10 cellular contexts compared by ENCODE assay signal in genomic region chr2:182066439-182067061, GRCh38.
DNase-seq lines count a peak whose midpoint lies in the region; ATAC-seq and TF ChIP-seq lines count a peak whose summit lies in the region.
"Had no signal": no experiment of that assay in that cellular context is flagged by ENCODE, and none has a peak within 500 bp of the region (broad histone marks: within the 10 kb centered on the region; RNA-seq: fewer than 3 reads in every experiment).

No MANE protein-coding gene starts in this region.

- TF ChIP-seq CTCF in GM23338 (conservative IDR thresholded peaks at IDR 0.05; ENCODE audit: low read depth in 2 of 2) (no peak), RWPE2 (IDR thresholded peaks at IDR 0.05; ENCODE audit: poor library complexity, severe bottlenecking) (no peak), smooth muscle cell (IDR thresholded peaks at IDR 0.05; ENCODE audit: borderline replicate concordance, insufficient read depth, poor library complexity, severe bottlenecking) (no peak)

- H3F3A ChIP-seq in GM23338 (replicated peaks; ENCODE audit: low read depth): no peaks in the 10 kb centered on the region
- peaks cover 7% of the 10 kb centered on the region for H3F3A ChIP-seq in smooth muscle cell (ENCODE audit: low read depth)

- no peak overlapping the region for H3K4me2 ChIP-seq in GM23338
- peak overlapping the region; percentile 62 for H3K4me2 ChIP-seq in smooth muscle cell

- H3K36me3 ChIP-seq in GM23338 (ENCODE audit: insufficient read depth) (no peaks in the 10 kb centered on the region), RWPE2 (ENCODE audit: low read depth) (no peaks in the 10 kb centered on the region), smooth muscle cell (ENCODE audit: low read depth) (no peaks in the 10 kb centered on the region)
- no peaks in the 10 kb centered on the region for H3K36me3 ChIP-seq in effector memory CD4-positive, alpha-beta T cell (ENCODE audit: control insufficient read depth, insufficient read depth, low read length)

- no peak overlapping the region for H3K9ac ChIP-seq in smooth muscle cell (ENCODE audit: low read depth)

- H3K4me1 ChIP-seq in GM23338 (ENCODE audit: insufficient read depth) (peaks cover 10% of the 10 kb centered on the region; the same call in 1 of the 2 replicates), RWPE2 (ENCODE audit: insufficient read depth, poor library complexity, severe bottlenecking) (peaks cover 29% of the 10 kb centered on the region), smooth muscle cell (ENCODE audit: low read depth) (peaks cover 22% of the 10 kb centered on the region)
- no peaks in the 10 kb centered on the region for H3K4me1 ChIP-seq in effector memory CD4-positive, alpha-beta T cell (ENCODE audit: control insufficient read depth, insufficient read depth, low read length, poor library complexity, severe bottlenecking)

- ATAC-seq in GM23338 (no peak), RWPE2 (ENCODE audit: low read depth) (peak; percentile 91), HG03460 (IDR thresholded peaks at IDR 0.05; ENCODE audit: unreplicated experiment) (no peak)

- H3K79me2 ChIP-seq in GM23338 (replicated peaks; ENCODE audit: insufficient read depth) (no peaks in the 10 kb centered on the region), smooth muscle cell (ENCODE audit: low read depth) (no peaks in the 10 kb centered on the region)

- no peaks in the 10 kb centered on the region for H3K9me2 ChIP-seq in GM23338 (ENCODE audit: insufficient read depth)

- DNase-seq in GM23338 (ENCODE audit: low spot score) (no peak), RWPE2 (ENCODE audit: low spot score) (no peak), fibroblast of peridontal ligament (ENCODE audit: extremely low read depth) (peak; percentile 98), smooth muscle cell (lab: John Stamatoyannopoulos, UW; ENCODE audit: unreplicated experiment) (no peak), NCI-H1436 treated with DMSO at 0.1 percent for 48 hours (lab: John Stamatoyannopoulos, UW) (no peak)
- DNase-seq in effector memory CD4-positive, alpha-beta T cell: no peak
- DNase-seq: activated gamma-delta T cell, NCI-H2171 treated with DMSO at 0.1 percent for 48 hours had no signal

- no peaks in the 10 kb centered on the region for H3K9me3 ChIP-seq in RWPE2 (ENCODE audit: severe bottlenecking)
- no peaks in the 10 kb centered on the region for H3K9me3 ChIP-seq in smooth muscle cell (replicated peaks; ENCODE audit: low read depth)
- no peaks in the 10 kb centered on the region for H3K9me3 ChIP-seq in effector memory CD4-positive, alpha-beta T cell (ENCODE audit: control insufficient read depth, low read length)

- no peaks in the 10 kb centered on the region for H3K9me3 Mint-ChIP-seq in GM23338
- H3K9me3 Mint-ChIP-seq: dendritic cell treated with granulocyte-macrophage colony-stimulating factor and Interleukin-4, amounts not matched to agents 40 ng/mL and 50 ng/mL, for 4 days had no signal

- 21% methylated on average over 2 of the region's 2 CpGs for WGBS in smooth muscle cell (ENCODE audit: low lambda C conversion rate)

- H4K20me1 ChIP-seq in GM23338 (replicated peaks; ENCODE audit: insufficient read depth): no peaks in the 10 kb centered on the region
- H4K20me1 ChIP-seq in smooth muscle cell (ENCODE audit: low read depth): no peaks in the 10 kb centered on the region

- no peaks in the 10 kb centered on the region for H3K36me3 Mint-ChIP-seq in GM23338 (ENCODE audit: low read depth)

- peak overlapping the region; percentile 88; the same call in 1 of the 2 replicates for H3K27ac Mint-ChIP-seq in GM23338
- H3K27ac Mint-ChIP-seq: dendritic cell treated with granulocyte-macrophage colony-stimulating factor and Interleukin-4, amounts not matched to agents 40 ng/mL and 50 ng/mL, for 4 days had no signal

- no peak overlapping the region for H3K4me3 ChIP-seq in GM23338
- no peak overlapping the region for H3K4me3 ChIP-seq in RWPE2 (ENCODE audit: severe bottlenecking)
- H3K4me3 ChIP-seq in smooth muscle cell: no peak overlapping the region
- H3K4me3 ChIP-seq in effector memory CD4-positive, alpha-beta T cell (ENCODE audit: insufficient read depth, low read depth, low read length, poor library complexity, severe bottlenecking): no peak overlapping the region

- no peak overlapping the region for H3K4me3 Mint-ChIP-seq in GM23338
- H3K4me3 Mint-ChIP-seq: dendritic cell treated with granulocyte-macrophage colony-stimulating factor and Interleukin-4, amounts not matched to agents 40 ng/mL and 50 ng/mL, for 4 days had no signal

- H3K27ac ChIP-seq in GM23338 (ENCODE audit: low read depth): no peak overlapping the region
- peak overlapping the region; percentile 59 for H3K27ac ChIP-seq in RWPE2 (ENCODE audit: poor library complexity, severe bottlenecking)
- H3K27ac ChIP-seq in smooth muscle cell (ENCODE audit: low read depth): peak overlapping the region; percentile 50
- H3K27ac ChIP-seq in effector memory CD4-positive, alpha-beta T cell (ENCODE audit: insufficient read depth, low read length, poor library complexity, severe bottlenecking): no peak overlapping the region

- H3K27me3 Mint-ChIP-seq in GM23338 (ENCODE audit: insufficient read depth, low read depth, poor library complexity): no peaks in the 10 kb centered on the region
- H3K27me3 Mint-ChIP-seq: dendritic cell treated with granulocyte-macrophage colony-stimulating factor and Interleukin-4, amounts not matched to agents 40 ng/mL and 50 ng/mL, for 4 days had no signal

- no peaks in the 10 kb centered on the region for H3K27me3 ChIP-seq in GM23338 (ENCODE audit: insufficient read depth)
- no peaks in the 10 kb centered on the region for H3K27me3 ChIP-seq in RWPE2 (ENCODE audit: insufficient read depth, poor library complexity, severe bottlenecking)
- H3K27me3 ChIP-seq in smooth muscle cell (ENCODE audit: low read depth): no peaks in the 10 kb centered on the region
- H3K27me3 ChIP-seq in effector memory CD4-positive, alpha-beta T cell (replicated peaks; ENCODE audit: control insufficient read depth, insufficient read depth, low read length, poor library complexity, severe bottlenecking): no peaks in the 10 kb centered on the region

- H2AFZ ChIP-seq in GM23338 (no peak overlapping the region), smooth muscle cell (ENCODE audit: low read depth) (no peak overlapping the region)

- H3K4me1 Mint-ChIP-seq in GM23338: peaks cover 28% of the 10 kb centered on the region

TF ChIP-seq in GM23338, 12 proteins besides CTCF, POLR2A, EP300 and RAD21 (continues in another document):
- TF ChIP-seq STAT1 (IDR thresholded peaks at IDR 0.05; ENCODE audit: unreplicated experiment) (no peak), REST (IDR thresholded peaks at IDR 0.05; ENCODE audit: unreplicated experiment) (no peak), EZH2 (IDR thresholded peaks at IDR 0.05; ENCODE audit: low read depth, unreplicated experiment) (no peak), ZNF331 (CRISPR knock-in tag; IDR thresholded peaks at IDR 0.05; ENCODE audit: low read depth) (no peak), ETS1 (IDR thresholded peaks at IDR 0.05) (no peak), ZNF114 (CRISPR knock-in tag; IDR thresholded peaks at IDR 0.05) (no peak)

Comparison
In these comparisons a context has a peak if more than half of its experiments do, and no peak if none do; other contexts are left out.
1. H3K27ac ChIP-seq: peak in RWPE2 (single experiment) and smooth muscle cell (single experiment); none in GM23338 (single experiment) and effector memory CD4-positive, alpha-beta T cell (single experiment).